ENCODE assay signal across 1 cellular context in the genomic region with DNA sequence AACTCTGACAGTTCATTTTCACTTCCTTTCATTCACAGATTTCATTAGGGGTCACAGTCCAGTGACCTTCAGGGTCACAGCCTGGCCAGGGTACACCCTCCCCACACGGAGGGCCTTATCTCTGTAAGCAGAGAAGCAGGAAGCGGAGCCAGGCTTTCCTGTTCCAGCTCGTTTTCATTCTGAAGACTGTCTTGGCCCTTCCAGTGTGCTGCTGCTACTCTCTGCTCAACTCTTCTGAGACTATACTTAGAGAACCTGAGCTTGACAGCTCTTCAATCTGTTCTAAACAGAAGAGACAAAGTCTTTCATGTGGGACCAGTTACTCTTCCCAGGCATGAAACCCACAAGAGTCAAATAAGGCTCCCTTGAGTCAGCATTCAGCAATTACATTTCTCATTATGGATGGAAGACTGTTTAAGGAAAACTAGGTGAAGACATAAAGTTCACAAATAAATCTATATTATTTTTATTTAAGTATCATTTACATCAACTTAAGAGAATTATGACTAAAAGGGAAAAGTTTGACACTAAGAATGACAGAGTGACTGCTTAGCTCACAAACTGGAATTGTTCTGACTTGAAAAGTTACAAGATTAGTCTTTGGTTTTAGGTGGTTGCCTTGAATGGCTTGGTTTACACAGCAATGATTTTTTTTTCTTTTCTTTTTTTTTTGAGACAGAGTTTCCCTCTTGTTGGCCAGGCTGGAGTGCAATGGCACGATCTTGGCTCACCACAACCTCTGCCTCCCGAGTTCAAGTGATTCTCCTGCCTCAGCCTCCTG.
TF ChIP-seq lines count a peak whose summit lies in the region.

No MANE protein-coding gene starts in this region.

TF ChIP-seq in H1, 55 proteins besides CTCF, POLR2A, EP300 and RAD21:
- no peak for TF ChIP-seq CHD2 (IDR thresholded peaks at IDR 0.05; ENCODE audit: low read length)
- TF ChIP-seq RFX5 (IDR thresholded peaks at IDR 0.05; ENCODE audit: borderline replicate concordance, low read depth, low read length) = no peak
- no peak for TF ChIP-seq SIN3A (conservative IDR thresholded peaks at IDR 0.05 in 1 of 2, IDR thresholded peaks at IDR 0.05 in 1 of 2; ENCODE audit: low read depth in 1 of 2, low read length in 2 of 2)
- no peak for TF ChIP-seq GABPA (IDR thresholded peaks at IDR 0.05; ENCODE audit: borderline replicate concordance, insufficient read depth, low read length)
- TF ChIP-seq SP2 (IDR thresholded peaks at IDR 0.05; ENCODE audit: low read length) = no peak
- TF ChIP-seq MAFK (IDR thresholded peaks at IDR 0.05; ENCODE audit: low read depth, low read length) = no peak
- TF ChIP-seq SIX5 (IDR thresholded peaks at IDR 0.05; ENCODE audit: low read depth, low read length) = no peak
- TF ChIP-seq RNF2 (IDR thresholded peaks at IDR 0.05; ENCODE audit: borderline replicate concordance, low read depth, low read length, missing control alignments, poor library complexity, severe bottlenecking) = no peak
- no peak for TF ChIP-seq TCF12 (IDR thresholded peaks at IDR 0.05; ENCODE audit: low read depth, low read length)
- no peak for TF ChIP-seq MAX (IDR thresholded peaks at IDR 0.05)
- no peak for TF ChIP-seq CHD1 (IDR thresholded peaks at IDR 0.05; ENCODE audit: low read depth, low read length)
- TF ChIP-seq NRF1 (IDR thresholded peaks at IDR 0.05; ENCODE audit: low read depth, low read length) = no peak
- TF ChIP-seq KDM1A (IDR thresholded peaks at IDR 0.05; ENCODE audit: borderline replicate concordance, low read length) = no peak
- TF ChIP-seq BACH1 (IDR thresholded peaks at IDR 0.05; ENCODE audit: low read length) = no peak
- TF ChIP-seq, protein P1, sequence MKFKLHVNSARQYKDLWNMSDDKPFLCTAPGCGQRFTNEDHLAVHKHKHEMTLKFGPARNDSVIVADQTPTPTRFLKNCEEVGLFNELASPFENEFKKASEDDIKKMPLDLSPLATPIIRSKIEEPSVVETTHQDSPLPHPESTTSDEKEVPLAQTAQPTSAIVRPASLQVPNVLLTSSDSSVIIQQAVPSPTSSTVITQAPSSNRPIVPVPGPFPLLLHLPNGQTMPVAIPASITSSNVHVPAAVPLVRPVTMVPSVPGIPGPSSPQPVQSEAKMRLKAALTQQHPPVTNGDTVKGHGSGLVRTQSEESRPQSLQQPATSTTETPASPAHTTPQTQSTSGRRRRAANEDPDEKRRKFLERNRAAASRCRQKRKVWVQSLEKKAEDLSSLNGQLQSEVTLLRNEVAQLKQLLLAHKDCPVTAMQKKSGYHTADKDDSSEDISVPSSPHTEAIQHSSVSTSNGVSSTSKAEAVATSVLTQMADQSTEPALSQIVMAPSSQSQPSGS (IDR thresholded peaks at IDR 0.05; ENCODE audit: low read length) = no peak
